Comparison of ENCODE assay signal across 8 cellular contexts in the genomic region with DNA sequence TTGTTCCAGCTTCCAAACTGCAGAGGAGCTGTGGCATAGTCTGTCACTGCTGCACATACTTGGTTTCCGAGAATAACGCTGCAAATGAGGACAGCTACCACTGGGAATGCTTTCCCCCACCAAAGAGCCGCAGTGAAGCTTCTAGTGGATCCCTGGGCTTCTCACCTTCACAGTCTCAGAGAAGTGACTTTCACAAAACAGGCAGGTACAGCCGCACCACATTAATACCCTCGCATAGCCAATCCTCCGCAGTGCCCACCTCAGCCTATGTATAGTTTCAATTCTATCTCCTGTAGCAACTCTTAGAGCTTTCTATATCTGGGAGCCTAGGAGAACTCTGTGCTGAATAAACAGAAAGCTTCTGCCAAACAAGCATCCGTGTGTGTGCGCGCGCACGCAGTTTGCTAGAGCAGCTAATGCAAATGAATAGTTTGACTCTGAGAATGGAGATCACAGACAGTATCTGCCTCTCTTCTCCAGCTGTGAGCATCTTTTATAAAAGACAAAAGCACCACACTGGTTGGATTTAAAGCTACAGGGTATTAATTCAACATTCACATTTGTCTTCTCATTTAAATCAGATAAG.
A peak's percentile ranks its signal among the peaks of the same experiment; 100 is the strongest.
DNase-seq lines count a peak whose midpoint lies in the region; ATAC-seq and TF ChIP-seq lines count a peak whose summit lies in the region.

No MANE protein-coding gene starts in this region.

- H3K4me3 ChIP-seq in HUES64 (ENCODE audit: low read length), result peak overlapping the region; percentile 53
- peak overlapping the region; percentile 31 for H3K4me3 ChIP-seq in astrocyte of the cerebellum (ENCODE audit: low read depth, low read length)
- H3K4me3 ChIP-seq in iPS DF 6.9 (ENCODE audit: low read length), result no peak overlapping the region

- H3K36me3 ChIP-seq in HUES64 (ENCODE audit: insufficient read depth, low read length) (no peaks in the 10 kb centered on the region), iPS DF 6.9 (ENCODE audit: control insufficient read depth, insufficient read depth, low read length) (no peaks in the 10 kb centered on the region)

- in situ Hi-C loops in astrocyte of the cerebellum (cut with HindIII; ENCODE audit: low sequenced_read_pairs), result no loop called here

- H3K9me3 ChIP-seq in HUES64 (ENCODE audit: insufficient read depth, low read depth, low read length) (no peaks in the 10 kb centered on the region), iPS DF 6.9 (ENCODE audit: control insufficient read depth, insufficient read depth, low read length) (no peaks in the 10 kb centered on the region)

- TF ChIP-seq CTCF in astrocyte of the cerebellum (IDR thresholded peaks at IDR 0.05; ENCODE audit: low read depth, low read length, missing control alignments), result no peak

- no peaks in the 10 kb centered on the region for H3K27me3 ChIP-seq in HUES64 (ENCODE audit: insufficient read depth, low read length)
- H3K27me3 ChIP-seq in iPS DF 6.9 (ENCODE audit: control insufficient read depth, insufficient read depth, low read length), result no peaks in the 10 kb centered on the region

- H3K9ac ChIP-seq in HUES64 (ENCODE audit: low read depth, low read length), result peak overlapping the region; percentile 38

- DNase-seq in astrocyte of the cerebellum (ENCODE audit: low read depth) (peak; percentile 55), iPS DF 6.9 (ENCODE audit: low read depth, low spot score) (peak; percentile 60), retina (peak; percentile 70)
- DNase-seq in activated CD4-positive, alpha-beta T cell treated with anti-CD3 and anti-CD28 coated beads, Interleukin-2, amount 50 U/mL, for 1 hour, result no peak
- no peak for DNase-seq in stimulated activated CD4-positive, alpha-beta T cell treated with anti-CD3 and anti-CD28 coated beads, Interleukin-1b, Interleukin-23, amount 100 ng/mL, for 48 hours
- no peak for DNase-seq in activated CD8-positive, alpha-beta memory T cell treated with anti-CD3 and anti-CD28 coated beads, Interleukin-2, amount 50 U/mL, for 48 hours

- no peak for ATAC-seq in HG03095 (IDR thresholded peaks at IDR 0.05; ENCODE audit: unreplicated experiment)

- 13% methylated on average over 11 of the region's 11 CpGs for WGBS in HUES64
- no CpG with 5 or more reads among the region's 11 CpGs for WGBS in iPS DF 6.9 (ENCODE audit: insufficient coverage, insufficient read length)

- H3K4me1 ChIP-seq in HUES64 (ENCODE audit: insufficient read depth, low read length), result peaks cover 55% of the 10 kb centered on the region
- peaks cover 3% of the 10 kb centered on the region; the same call in 1 of the 2 replicates for H3K4me1 ChIP-seq in iPS DF 6.9 (ENCODE audit: control insufficient read depth, insufficient read depth, low read length)

- peak overlapping the region; percentile 88 for H3K27ac ChIP-seq in HUES64 (ENCODE audit: low read depth, low read length)
- H3K27ac ChIP-seq in iPS DF 6.9 (ENCODE audit: low read length), result no peak overlapping the region

Comparison
In these comparisons a context has a peak if more than half of its experiments do, and no peak if none do; other contexts are left out.
1. DNase-seq: peak in astrocyte of the cerebellum (single experiment), iPS DF 6.9 (single experiment) and retina (single experiment); none in activated CD4-positive, alpha-beta T cell treated with anti-CD3 and anti-CD28 coated beads, Interleukin-2, amount 50 U/mL, for 1 hour (single experiment), stimulated activated CD4-positive, alpha-beta T cell treated with anti-CD3 and anti-CD28 coated beads, Interleukin-1b, Interleukin-23, amount 100 ng/mL, for 48 hours (single experiment) and activated CD8-positive, alpha-beta memory T cell treated with anti-CD3 and anti-CD28 coated beads, Interleukin-2, amount 50 U/mL, for 48 hours (single experiment).